ENCODE assay signal across 1 cellular context in genomic region chr13:100148422-100148821, GRCh38.
TF ChIP-seq lines count a peak whose summit lies in the region.

No MANE protein-coding gene starts in this region.

TF ChIP-seq in WTC11, 78 proteins besides CTCF, POLR2A, EP300 and RAD21 (continued from another document):
- TF ChIP-seq KAT7 (CRISPR knock-in tag; IDR thresholded peaks at IDR 0.05; ENCODE audit: borderline replicate concordance) (no peak), SMAD4 (CRISPR knock-in tag; IDR thresholded peaks at IDR 0.05) (no peak), ATF1 (CRISPR knock-in tag; IDR thresholded peaks at IDR 0.05) (no peak), FOXJ3 (CRISPR knock-in tag; IDR thresholded peaks at IDR 0.05; ENCODE audit: borderline replicate concordance) (no peak), JUN (CRISPR knock-in tag; IDR thresholded peaks at IDR 0.05) (no peak), MXD4 (CRISPR knock-in tag; IDR thresholded peaks at IDR 0.05; ENCODE audit: borderline replicate concordance) (no peak), NR2C2 (CRISPR knock-in tag; IDR thresholded peaks at IDR 0.05) (no peak)
- TF ChIP-seq, protein P1, sequence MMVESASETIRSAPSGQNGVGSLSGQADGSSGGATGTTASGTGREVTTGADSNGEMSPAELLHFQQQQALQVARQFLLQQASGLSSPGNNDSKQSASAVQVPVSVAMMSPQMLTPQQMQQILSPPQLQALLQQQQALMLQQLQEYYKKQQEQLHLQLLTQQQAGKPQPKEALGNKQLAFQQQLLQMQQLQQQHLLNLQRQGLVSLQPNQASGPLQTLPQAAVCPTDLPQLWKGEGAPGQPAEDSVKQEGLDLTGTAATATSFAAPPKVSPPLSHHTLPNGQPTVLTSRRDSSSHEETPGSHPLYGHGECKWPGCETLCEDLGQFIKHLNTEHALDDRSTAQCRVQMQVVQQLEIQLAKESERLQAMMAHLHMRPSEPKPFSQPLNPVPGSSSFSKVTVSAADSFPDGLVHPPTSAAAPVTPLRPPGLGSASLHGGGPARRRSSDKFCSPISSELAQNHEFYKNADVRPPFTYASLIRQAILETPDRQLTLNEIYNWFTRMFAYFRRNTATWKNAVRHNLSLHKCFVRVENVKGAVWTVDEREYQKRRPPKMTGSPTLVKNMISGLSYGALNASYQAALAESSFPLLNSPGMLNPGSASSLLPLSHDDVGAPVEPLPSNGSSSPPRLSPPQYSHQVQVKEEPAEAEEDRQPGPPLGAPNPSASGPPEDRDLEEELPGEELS (CRISPR knock-in tag; IDR thresholded peaks at IDR 0.05) = peak; percentile 91; the same call in 1 of the 2 replicates
- TF ChIP-seq, protein P2, sequence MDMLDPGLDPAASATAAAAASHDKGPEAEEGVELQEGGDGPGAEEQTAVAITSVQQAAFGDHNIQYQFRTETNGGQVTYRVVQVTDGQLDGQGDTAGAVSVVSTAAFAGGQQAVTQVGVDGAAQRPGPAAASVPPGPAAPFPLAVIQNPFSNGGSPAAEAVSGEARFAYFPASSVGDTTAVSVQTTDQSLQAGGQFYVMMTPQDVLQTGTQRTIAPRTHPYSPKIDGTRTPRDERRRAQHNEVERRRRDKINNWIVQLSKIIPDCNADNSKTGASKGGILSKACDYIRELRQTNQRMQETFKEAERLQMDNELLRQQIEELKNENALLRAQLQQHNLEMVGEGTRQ (CRISPR knock-in tag; IDR thresholded peaks at IDR 0.05) = no peak
TF ChIP-seq in WTC11: peak in this region for 3.
